8 cellular contexts compared by ENCODE assay signal in genomic region chr13:113208424-113209335, GRCh38. TPM values are rescaled to one million over a fixed set of nuclear protein-coding genes. Genes with fewer than 3 reads are reported as not detected.
DNase-seq lines count a peak whose midpoint lies in the region; ATAC-seq and TF ChIP-seq lines count a peak whose summit lies in the region.

PCID2 (minus strand) TSS chr13:113208669; CDS start chr13:113208634, 35 bp downstream.

- peak; percentile 44 for TF ChIP-seq POLR2A in testis (IDR thresholded peaks at IDR 0.05)

- ATAC-seq in SK-N-SH treated with all-trans-retinoic acid at 6 μM for 48 hours: peak; percentile 87

- H3K27ac ChIP-seq in osteoblast (ENCODE audit: low read depth, low read length) (peak within 1 kb of the TSS; percentile 91), testis (peak within 1 kb of the TSS; percentile 88 to 96)

- H2AFZ ChIP-seq in osteoblast (ENCODE audit: low read length): peak within 1 kb of the TSS; percentile 89

- H3K4me3 ChIP-seq in GM06990 (replicated peaks; ENCODE audit: low read depth, low read length) (peak within 1 kb of the TSS; percentile 94), osteoblast (ENCODE audit: insufficient read depth, low read length) (peak within 1 kb of the TSS; percentile 94), testis (peak within 1 kb of the TSS; percentile 86 to 89)

- peaks cover 33% of the 10 kb centered on the region for H3K4me1 ChIP-seq in osteoblast (ENCODE audit: insufficient read depth, low read length)
- H3K4me1 ChIP-seq in testis: no peaks in the 10 kb centered on the region

- peaks cover 40% of the 10 kb centered on the region for H4K20me1 ChIP-seq in osteoblast (ENCODE audit: insufficient read depth, low read length)

- H3K27me3 ChIP-seq in GM06990 (replicated peaks; ENCODE audit: control insufficient read depth, insufficient read depth, low read length): no peaks in the 10 kb centered on the region
- H3K27me3 ChIP-seq in osteoblast (ENCODE audit: insufficient read depth, low read length): no peaks in the 10 kb centered on the region
- no peaks in the 10 kb centered on the region for H3K27me3 ChIP-seq in testis

- H3K4me3 Mint-ChIP-seq in activated naive CD4-positive, alpha-beta T cell treated with anti-CD3 and anti-CD28 coated beads, Interleukin-2, amount 50 U/mL, for 24 hours: peak within 1 kb of the TSS; percentile 94

- H3K79me2 ChIP-seq in osteoblast (ENCODE audit: insufficient read depth, low read length): peaks cover 90% of the 10 kb centered on the region

- no peaks in the 10 kb centered on the region for H3K9me3 Mint-ChIP-seq in activated naive CD4-positive, alpha-beta T cell treated with anti-CD3 and anti-CD28 coated beads, Interleukin-2, amount 50 U/mL, for 24 hours

- TF ChIP-seq CTCF in GM06990 (IDR thresholded peaks at IDR 0.05; ENCODE audit: insufficient read depth, low read length, poor library complexity, severe bottlenecking): no peak
- TF ChIP-seq CTCF in osteoblast (IDR thresholded peaks at IDR 0.05; ENCODE audit: extremely low read depth, low read depth, low read length): no peak
- peak in 1 of 3 experiments; percentile 10 for TF ChIP-seq CTCF in testis (IDR thresholded peaks at IDR 0.05)

- intact Hi-C loops in testis (cut with DNase I; ENCODE audit: low total_unique reads): no loop called here

- H3K9me3 ChIP-seq in osteoblast (ENCODE audit: low read depth, low read length) (no peaks in the 10 kb centered on the region), testis (no peaks in the 10 kb centered on the region)

- POLR2A ChIA-PET in HEK293T (lab: Yijun Ruan, JAX): interaction anchor here (0.6 to 2.6 kb wide), 10 partner anchors 8 to 279 kb away, joined by 3 to 12 read pairs (median 4); no protein-coding TSS in a partner anchor

- peak within 1 kb of the TSS; percentile 99 for H3K4me2 ChIP-seq in osteoblast (ENCODE audit: insufficient read depth, low read length)

- H3K36me3 ChIP-seq in GM06990 (ENCODE audit: control insufficient read depth, insufficient read depth, low read length): peaks cover 6% of the 10 kb centered on the region
- H3K36me3 ChIP-seq in osteoblast (ENCODE audit: insufficient read depth, low read length): peaks cover 5% of the 10 kb centered on the region
- no peaks in the 10 kb centered on the region for H3K36me3 ChIP-seq in testis (ENCODE audit: low read depth, missing control alignments)

- H3K27ac Mint-ChIP-seq in activated naive CD4-positive, alpha-beta T cell treated with anti-CD3 and anti-CD28 coated beads, Interleukin-2, amount 50 U/mL, for 24 hours: peak within 1 kb of the TSS; percentile 95

- H3K36me3 Mint-ChIP-seq in activated naive CD4-positive, alpha-beta T cell treated with anti-CD3 and anti-CD28 coated beads, Interleukin-2, amount 50 U/mL, for 24 hours: peaks cover 22% of the 10 kb centered on the region

- 0 to 1% methylated on average over 24 to 62 of the region's 102 CpGs for WGBS in testis, 2 donors

- CTCF ChIA-PET in HEK293T (lab: Yijun Ruan, JAX): interaction anchor here (0.6 kb wide), 1 partner anchor 17 kb away, joined by 3 read pairs; no protein-coding TSS in a partner anchor

- H3K27me3 Mint-ChIP-seq in activated naive CD4-positive, alpha-beta T cell treated with anti-CD3 and anti-CD28 coated beads, Interleukin-2, amount 50 U/mL, for 24 hours: no peaks in the 10 kb centered on the region

- DNase-seq in GM06990 (ENCODE audit: extremely low read depth, insufficient read length): peak; percentile 96
- DNase-seq in HEK293T (ENCODE audit: extremely low spot score): peak; percentile 73
- DNase-seq in NAMALWA (ENCODE audit: low spot score): peak; percentile 96
- DNase-seq in glomerular endothelial cell (ENCODE audit: extremely low read depth, low read depth, low spot score): no peak
- DNase-seq in osteoblast (ENCODE audit: insufficient read length, low spot score, missing footprints): peak; percentile 96
- DNase-seq in testis: peak; percentile 97

- H3K4me1 Mint-ChIP-seq in activated naive CD4-positive, alpha-beta T cell treated with anti-CD3 and anti-CD28 coated beads, Interleukin-2, amount 50 U/mL, for 24 hours: peaks cover 57% of the 10 kb centered on the region

TF ChIP-seq in HEK293T, 16 proteins besides CTCF, POLR2A, EP300 and RAD21:
- TF ChIP-seq FOXM1 (IDR thresholded peaks at IDR 0.05; ENCODE audit: borderline replicate concordance): peak; percentile 52; the same call in 1 of the 2 replicates
- TF ChIP-seq, protein P1, sequence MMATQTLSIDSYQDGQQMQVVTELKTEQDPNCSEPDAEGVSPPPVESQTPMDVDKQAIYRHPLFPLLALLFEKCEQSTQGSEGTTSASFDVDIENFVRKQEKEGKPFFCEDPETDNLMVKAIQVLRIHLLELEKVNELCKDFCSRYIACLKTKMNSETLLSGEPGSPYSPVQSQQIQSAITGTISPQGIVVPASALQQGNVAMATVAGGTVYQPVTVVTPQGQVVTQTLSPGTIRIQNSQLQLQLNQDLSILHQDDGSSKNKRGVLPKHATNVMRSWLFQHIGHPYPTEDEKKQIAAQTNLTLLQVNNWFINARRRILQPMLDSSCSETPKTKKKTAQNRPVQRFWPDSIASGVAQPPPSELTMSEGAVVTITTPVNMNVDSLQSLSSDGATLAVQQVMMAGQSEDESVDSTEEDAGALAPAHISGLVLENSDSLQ (IDR thresholded peaks at IDR 0.05): no peak
- no peak for TF ChIP-seq SUZ12 (IDR thresholded peaks at IDR 0.05)
- TF ChIP-seq ELF4 (IDR thresholded peaks at IDR 0.05): peak; percentile 37; the same call in 1 of the 2 replicates
- TF ChIP-seq NFRKB (IDR thresholded peaks at IDR 0.05): no peak
- peak; percentile 67; the same call in 1 of the 2 replicates for TF ChIP-seq LEF1 (IDR thresholded peaks at IDR 0.05; ENCODE audit: borderline replicate concordance)
- no peak for TF ChIP-seq ARNT (IDR thresholded peaks at IDR 0.05)
- TF ChIP-seq CTBP1 (IDR thresholded peaks at IDR 0.05; ENCODE audit: borderline replicate concordance): peak; percentile 80

TF ChIP-seq in SK-N-SH treated with all-trans-retinoic acid at 6 μM for 48 hours, 23 proteins besides CTCF, POLR2A, EP300 and RAD21 (continues in another document):
- TF ChIP-seq ZNF8 (CRISPR knock-in tag; IDR thresholded peaks at IDR 0.05) (no peak), CREB5 (CRISPR knock-in tag; IDR thresholded peaks at IDR 0.05; ENCODE audit: low read depth) (no peak), GLIS3 (CRISPR knock-in tag; IDR thresholded peaks at IDR 0.05) (peak; percentile 17; the same call in 1 of the 2 replicates), ISL1 (CRISPR knock-in tag; IDR thresholded peaks at IDR 0.05) (no peak), ESRRG (CRISPR knock-in tag; IDR thresholded peaks at IDR 0.05) (no peak), TCF4 (CRISPR knock-in tag; IDR thresholded peaks at IDR 0.05; ENCODE audit: borderline replicate concordance) (peak; percentile 45; the same call in 1 of the 2 replicates), PPARA (CRISPR knock-in tag; IDR thresholded peaks at IDR 0.05; ENCODE audit: borderline replicate concordance) (no peak), ZNF565 (CRISPR knock-in tag; conservative IDR thresholded peaks at IDR 0.05; ENCODE audit: low read depth) (no peak), SNAI2 (CRISPR knock-in tag; IDR thresholded peaks at IDR 0.05) (peak; percentile 57; the same call in 1 of the 2 replicates), ZFP3 (CRISPR knock-in tag; IDR thresholded peaks at IDR 0.05) (peak; percentile 79), RARB (CRISPR knock-in tag; IDR thresholded peaks at IDR 0.05) (peak; percentile 17; the same call in 1 of the 2 replicates), ARNTL (CRISPR knock-in tag; IDR thresholded peaks at IDR 0.05; ENCODE audit: borderline replicate concordance, low read depth) (no peak), PATZ1 (CRISPR knock-in tag; IDR thresholded peaks at IDR 0.05; ENCODE audit: borderline replicate concordance) (no peak), BACH2 (CRISPR knock-in tag; IDR thresholded peaks at IDR 0.05; ENCODE audit: borderline replicate concordance) (no peak)

RNA-seq across cellular contexts. Expression of gene PCID2, which starts in this region (rescaled TPM):
- total RNA-seq in glomerular endothelial cell: 35.0 and 40.1 TPM in 2 replicates
- total RNA-seq in osteoblast: 48.5 and 55.4 TPM in 2 replicates
- 10 to 100 TPM; 72.2 to 73.4 TPM for total RNA-seq in testis
- 130 TPM for polyA plus RNA-seq in testis (ENCODE audit: insufficient read depth, low read depth, low replicate concordance)
